8 cellular contexts compared by ENCODE assay signal in the genomic region with DNA sequence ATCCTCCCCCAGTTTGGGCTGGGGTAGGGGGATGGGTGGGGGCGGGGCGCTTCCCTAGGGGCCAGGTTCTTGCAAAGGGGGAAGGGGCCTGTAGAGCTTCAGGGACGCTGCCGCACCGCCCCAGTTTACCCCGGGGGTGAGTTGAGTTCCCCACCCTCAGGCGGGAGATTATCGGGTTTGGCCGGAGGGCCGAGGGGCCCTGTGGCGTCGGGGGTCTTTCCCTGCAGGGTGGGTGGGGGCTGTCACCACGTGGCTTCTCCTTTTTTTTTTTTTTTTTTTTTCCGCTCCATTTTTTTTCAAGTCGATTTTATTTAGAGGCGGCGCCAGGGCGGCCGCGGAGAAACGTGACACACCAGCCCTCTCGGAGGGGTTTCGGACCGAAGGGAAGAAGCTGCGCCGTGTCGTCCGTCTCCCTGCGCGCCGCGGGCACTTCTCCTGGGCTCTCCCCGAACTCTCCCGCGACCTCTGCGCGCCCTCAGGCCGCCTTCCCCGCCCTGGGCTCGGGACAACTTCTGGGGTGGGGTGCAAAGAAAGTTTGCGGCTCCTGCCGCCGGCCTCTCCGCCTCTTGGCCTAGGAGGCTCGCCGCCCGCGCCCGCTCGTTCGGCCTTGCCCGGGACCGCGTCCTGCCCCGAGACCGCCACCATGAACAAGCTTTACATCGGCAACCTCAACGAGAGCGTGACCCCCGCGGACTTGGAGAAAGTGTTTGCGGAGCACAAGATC. TPM values are rescaled to one million over a fixed set of nuclear protein-coding genes. Genes with fewer than 3 reads are reported as not detected.
DNase-seq lines count a peak whose midpoint lies in the region; ATAC-seq and TF ChIP-seq lines count a peak whose summit lies in the region.

A gene (plus strand): TSS at position 283 of the 724 bp plus-strand sequence. CDS start 361 bp downstream, at position 644.

- DNase-seq in GM10266 (ENCODE audit: extremely low spot score): peak; percentile 55
- DNase-seq in NCI-H82 (lab: John Stamatoyannopoulos, UW): peak; percentile 97
- DNase-seq in astrocyte of the spinal cord (ENCODE audit: low read depth, low spot score): peak; percentile 84
- DNase-seq in mesenchymal stem cell: peak; percentile 88
- DNase-seq in NCI-H1436 treated with DMSO at 0.1 percent for 48 hours (lab: John Stamatoyannopoulos, UW): no peak
- DNase-seq in GDM1 (lab: John Stamatoyannopoulos, UW): no peak
- no peak for DNase-seq in NCI-H2081 (lab: John Stamatoyannopoulos, UW)

- peak within 1 kb of the TSS; percentile 95 for H2BK120ac ChIP-seq in mesenchymal stem cell (ENCODE audit: low read depth, low read length)

- ATAC-seq in HG03196 (IDR thresholded peaks at IDR 0.05; ENCODE audit: unreplicated experiment): no peak

- peak within 1 kb of the TSS; percentile 71 for H3K9ac ChIP-seq in mesenchymal stem cell (ENCODE audit: low read length)

- H2AK5ac ChIP-seq in mesenchymal stem cell (ENCODE audit: low read length, severe bottlenecking): peak within 1 kb of the TSS; percentile 83

- no peak for TF ChIP-seq CTCF in GM10266 (IDR thresholded peaks at IDR 0.05; ENCODE audit: control insufficient read depth, insufficient read depth, low read depth, missing control alignments)
- TF ChIP-seq CTCF in astrocyte of the spinal cord (IDR thresholded peaks at IDR 0.05; ENCODE audit: low read depth, low read length): no peak

- peak within 1 kb of the TSS; percentile 97 for H4K91ac ChIP-seq in mesenchymal stem cell (ENCODE audit: low read length)

- peak within 1 kb of the TSS; percentile 100 for H3K4me2 ChIP-seq in mesenchymal stem cell (ENCODE audit: low read length, poor library complexity, severe bottlenecking)

- peak within 1 kb of the TSS; percentile 84 for H2BK5ac ChIP-seq in mesenchymal stem cell (ENCODE audit: low read depth, low read length, poor library complexity, severe bottlenecking)

- peak within 1 kb of the TSS; percentile 90 to 98 for H3K4ac ChIP-seq in mesenchymal stem cell (ENCODE audit: low read depth in 1 of 2, low read length in 2 of 2)

- H3K18ac ChIP-seq in mesenchymal stem cell (ENCODE audit: low read depth in 1 of 2, low read length in 2 of 2): peak within 1 kb of the TSS; percentile 98 to 99

- H4K8ac ChIP-seq in mesenchymal stem cell (ENCODE audit: low read length): peak within 1 kb of the TSS; percentile 81

- peaks cover 14% of the 10 kb centered on the region for H3K4me1 ChIP-seq in mesenchymal stem cell (ENCODE audit: control insufficient read depth, insufficient read depth, low read depth, low read length)

- H3K36me3 ChIP-seq in mesenchymal stem cell (ENCODE audit: control insufficient read depth in 1 of 2, insufficient read depth in 2 of 2, low read depth in 1 of 2, low read length in 2 of 2): no peaks in the 10 kb centered on the region

- peak within 1 kb of the TSS; percentile 87 for H2BK15ac ChIP-seq in mesenchymal stem cell (ENCODE audit: low read depth, poor library complexity, severe bottlenecking)

- H3K14ac ChIP-seq in mesenchymal stem cell (ENCODE audit: low read length in 2 of 2): peak within 1 kb of the TSS; percentile 86 to 87

- peak within 1 kb of the TSS; percentile 98 for H2AFZ ChIP-seq in mesenchymal stem cell (ENCODE audit: low read depth, low read length)

- H3K9me3 ChIP-seq in mesenchymal stem cell (ENCODE audit: control insufficient read depth, low read length): no peaks in the 10 kb centered on the region

- peak within 1 kb of the TSS; percentile 87 for H3K27ac ChIP-seq in mesenchymal stem cell (ENCODE audit: low read length, poor library complexity, severe bottlenecking)

- peak within 1 kb of the TSS in 1 of 2 experiments; percentile 98 for H3K23ac ChIP-seq in mesenchymal stem cell (ENCODE audit: low read length in 2 of 2)

- peaks cover 15 to 99% of the 10 kb centered on the region in 2 experiments for H3K27me3 ChIP-seq in mesenchymal stem cell (ENCODE audit: control insufficient read depth in 1 of 2, insufficient read depth in 1 of 2, low read length in 2 of 2)

- under 1% methylated on average over 51 of the region's 62 CpGs for WGBS in mesenchymal stem cell

- H3K4me3 ChIP-seq in astrocyte of the spinal cord (ENCODE audit: low read depth, low read length) (peak within 1 kb of the TSS; percentile 88), mesenchymal stem cell (ENCODE audit: insufficient read depth in 1 of 2, low read depth in 1 of 2, low read length in 2 of 2) (peak within 1 kb of the TSS; percentile 75 to 85)

- in situ Hi-C loops in astrocyte of the spinal cord (cut with HindIII; ENCODE audit: low sequenced_read_pairs): no loop called here

- H2BK12ac ChIP-seq in mesenchymal stem cell (ENCODE audit: low read length in 2 of 2): peak within 1 kb of the TSS in 1 of 2 experiments; percentile 77

- peaks cover 1% of the 10 kb centered on the region for H3K79me1 ChIP-seq in mesenchymal stem cell (replicated peaks; ENCODE audit: low read length, poor library complexity, severe bottlenecking)

RNA-seq across cellular contexts. Expression of the gene that starts here (rescaled TPM):
- 44.3 TPM for polyA plus RNA-seq in mesenchymal stem cell (2013, experiment 1 of 2)
- polyA plus RNA-seq in mesenchymal stem cell (2013, experiment 2 of 2): 44.9 TPM

Comparison
In these comparisons a context has a peak if more than half of its experiments do, and no peak if none do; other contexts are left out.
1. DNase-seq: peak in GM10266 (single experiment), NCI-H82 (single experiment), astrocyte of the spinal cord (single experiment) and mesenchymal stem cell (single experiment); none in NCI-H1436 treated with DMSO at 0.1 percent for 48 hours (single experiment), GDM1 (single experiment) and NCI-H2081 (0 of 2).